15 cellular contexts compared by ENCODE assay signal in the genomic region with DNA sequence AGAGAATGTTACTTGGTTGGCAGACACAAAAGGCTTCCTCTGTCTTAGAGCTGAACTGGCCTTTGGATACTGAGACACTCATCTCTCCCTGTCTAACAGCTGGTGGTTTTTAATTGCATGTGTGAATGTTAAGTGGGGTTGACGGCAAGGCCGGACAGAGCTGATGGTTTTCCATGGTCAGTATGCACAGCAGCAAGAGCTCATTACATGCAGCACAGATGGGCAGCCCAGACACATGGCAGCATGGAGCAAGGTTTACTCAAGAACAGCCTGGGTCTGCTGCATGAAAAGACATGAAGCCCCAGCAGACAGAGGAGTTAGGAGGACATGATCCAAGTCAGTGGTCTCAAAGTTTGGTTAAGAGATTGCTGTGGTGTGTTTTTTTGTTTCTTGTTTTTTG. TPM values are rescaled to one million over a fixed set of nuclear protein-coding genes. Genes with fewer than 3 reads are reported as not detected.
"Had no signal": no experiment of that assay in that cellular context is flagged by ENCODE, and none has a peak within 500 bp of the region (broad histone marks: within the 10 kb centered on the region; RNA-seq: fewer than 3 reads in every experiment).

No MANE protein-coding gene starts in this region.

- H3K9me3 ChIP-seq: breast epithelium, mucosa of descending colon, ovary, thyroid gland had no signal

- H3K36me3 ChIP-seq: breast epithelium, ovary had no signal

- H3K27me3 ChIP-seq: breast epithelium, heart left ventricle, ovary, thyroid gland had no signal

- H3K4me1 Mint-ChIP-seq: activated CD8-positive, alpha-beta memory T cell treated with anti-CD3 and anti-CD28 coated beads, Interleukin-2, amount 10 ng/mL, durations not matched to agents 7 days and 5 days had no signal

- DNase-seq: activated CD4-positive, alpha-beta T cell treated with anti-CD3 and anti-CD28 coated beads, Interleukin-2, amount 50 U/mL, for 48 hours; activated CD4-positive, CD25-positive, alpha-beta regulatory T cell treated with anti-CD3 and anti-CD28 coated beads, Interleukin-2, amount 50 U/mL, for 72 hours; activated CD8-positive, alpha-beta memory T cell treated with anti-CD3 and anti-CD28 coated beads, Interleukin-2, amount 10 ng/mL, durations not matched to agents 7 days and 5 days; activated gamma-delta T cell; activated naive CD8-positive, alpha-beta T cell treated with anti-CD3 and anti-CD28 coated beads for 36 hours; activated T-cell treated with anti-CD3 and anti-CD28 coated beads, Interleukin-2, amount 50 U/mL, for 4 hours; anterior cingulate cortex; foreskin melanocyte; heart left ventricle; mammary epithelial cell; mucosa of descending colon; ovary; thyroid gland had no signal

- H3K4me1 ChIP-seq: breast epithelium had no signal

- H3K4me3 ChIP-seq: breast epithelium, heart left ventricle, mucosa of descending colon, ovary, thyroid gland had no signal

- H3K9me3 Mint-ChIP-seq: activated T-cell treated with anti-CD3 and anti-CD28 coated beads, Interleukin-2, amount 50 U/mL, for 4 hours had no signal

- H3K27ac Mint-ChIP-seq: activated CD8-positive, alpha-beta memory T cell treated with anti-CD3 and anti-CD28 coated beads, Interleukin-2, amount 10 ng/mL, durations not matched to agents 7 days and 5 days; activated naive CD8-positive, alpha-beta T cell treated with anti-CD3 and anti-CD28 coated beads for 36 hours had no signal

- H3K27me3 Mint-ChIP-seq: activated CD8-positive, alpha-beta memory T cell treated with anti-CD3 and anti-CD28 coated beads, Interleukin-2, amount 10 ng/mL, durations not matched to agents 7 days and 5 days; activated naive CD8-positive, alpha-beta T cell treated with anti-CD3 and anti-CD28 coated beads for 36 hours had no signal

- H3K27ac ChIP-seq: ovary, thyroid gland had no signal

- H3K4me3 Mint-ChIP-seq: activated CD8-positive, alpha-beta memory T cell treated with anti-CD3 and anti-CD28 coated beads, Interleukin-2, amount 10 ng/mL, durations not matched to agents 7 days and 5 days; activated naive CD8-positive, alpha-beta T cell treated with anti-CD3 and anti-CD28 coated beads for 36 hours; activated T-cell treated with anti-CD3 and anti-CD28 coated beads, Interleukin-2, amount 50 U/mL, for 4 hours had no signal

RNA-seq across cellular contexts. Expression of a gene that starts 27.9 kb away (rescaled TPM):
- polyA plus RNA-seq: mammary epithelial cell, neural cell had no signal
